In the genomic region with DNA sequence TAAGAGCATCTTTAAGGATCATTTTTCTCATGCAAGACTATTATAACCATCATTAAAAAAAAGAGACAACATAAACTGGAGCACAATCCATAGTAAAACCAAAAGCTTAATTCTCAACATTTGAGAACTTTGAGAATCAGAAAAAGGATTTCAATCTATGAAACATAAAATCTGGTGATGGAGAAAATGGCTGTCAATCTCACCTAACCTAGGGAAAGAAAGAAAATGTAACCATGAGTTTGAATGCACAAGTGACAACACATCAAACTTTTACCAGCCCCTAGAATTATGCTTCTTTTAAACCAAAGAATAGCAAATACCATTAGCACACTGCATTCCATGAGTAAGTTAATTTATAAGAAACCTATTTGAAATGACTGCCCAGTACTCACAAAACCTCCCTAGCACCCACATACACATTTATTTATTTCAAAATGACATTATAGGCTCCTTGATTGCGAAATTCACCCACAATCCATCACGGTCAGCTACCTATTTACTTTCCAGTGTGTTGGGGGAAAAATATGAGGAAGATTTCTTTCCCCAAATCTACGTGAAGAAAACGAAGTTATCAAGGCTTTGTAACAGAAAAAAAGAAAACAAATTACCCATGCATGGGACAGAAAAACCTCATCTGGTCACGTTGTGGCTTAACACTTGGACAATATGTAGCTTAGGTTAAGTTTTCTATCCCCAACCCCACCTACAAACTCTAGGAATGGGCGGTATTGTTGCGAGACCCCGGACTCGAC, we compare ENCODE assay signal across 1 cellular context.
TF ChIP-seq lines count a peak whose summit lies in the region.

No MANE protein-coding gene starts in this region.

TF ChIP-seq in H1, 55 proteins besides CTCF, POLR2A, EP300 and RAD21:
- TF ChIP-seq SAP30 (IDR thresholded peaks at IDR 0.05; ENCODE audit: insufficient read depth, insufficient replicate concordance, low read length) (peak; percentile 37), CEBPB (IDR thresholded peaks at IDR 0.05; ENCODE audit: low read depth, low read length) (peak; percentile 96), TEAD4 (IDR thresholded peaks at IDR 0.05; ENCODE audit: low read depth, low read length) (no peak)
